Comparison of ENCODE assay signal across 8 cellular contexts in genomic region chr11:10792385-10793068, GRCh38. TPM values are rescaled to one million over a fixed set of nuclear protein-coding genes. Genes with fewer than 3 reads are reported as not detected.
A peak's percentile ranks its signal among the peaks of the same experiment; 100 is the strongest.
DNase-seq lines count a peak whose midpoint lies in the region; ATAC-seq and TF ChIP-seq lines count a peak whose summit lies in the region.

No MANE protein-coding gene starts in this region.

- H3K4me3 ChIP-seq in HL-60 (replicated peaks; ENCODE audit: insufficient read depth, low read length) (no peak overlapping the region), OCI-LY1 (ENCODE audit: low read depth, low read length, poor library complexity, severe bottlenecking) (no peak overlapping the region), esophagus muscularis mucosa (peak overlapping the region; percentile 6 to 42 (median 16))

- peaks cover 19% of the 10 kb centered on the region for H3K36me3 ChIP-seq in OCI-LY1 (ENCODE audit: insufficient read depth, low read length)
- H3K36me3 ChIP-seq in esophagus muscularis mucosa, result peaks cover 7 to 20% (median 17%) of the 10 kb centered on the region in 4 donors

- no peaks in the 10 kb centered on the region for H3K9me3 Mint-ChIP-seq in natural killer cell

- no peak overlapping the region for H3K4me3 Mint-ChIP-seq in natural killer cell

- no peak for TF ChIP-seq EP300 in esophagus muscularis mucosa (IDR thresholded peaks at IDR 0.05)

- H3K9ac ChIP-seq in OCI-LY1 (ENCODE audit: low read length), result no peak overlapping the region

- H3K4me2 ChIP-seq in OCI-LY1 (ENCODE audit: low read length), result peak overlapping the region; percentile 48; the same call in 1 of the 2 replicates

- H3K9me2 ChIP-seq in OCI-LY1 (ENCODE audit: low read depth, low read length), result no peaks in the 10 kb centered on the region

- H3K27me3 ChIP-seq in HL-60 (ENCODE audit: insufficient read depth, poor library complexity, severe bottlenecking) (no peaks in the 10 kb centered on the region), OCI-LY1 (ENCODE audit: insufficient read depth, low read length) (no peaks in the 10 kb centered on the region), esophagus muscularis mucosa (no peaks in the 10 kb centered on the region)

- H2AFZ ChIP-seq in OCI-LY1 (ENCODE audit: low read length), result no peak overlapping the region

- H3K4me1 ChIP-seq in OCI-LY1 (ENCODE audit: insufficient read depth, low read length, severe bottlenecking) (peaks cover 4% of the 10 kb centered on the region), esophagus muscularis mucosa (peaks cover 7 to 9% (median 9%) of the 10 kb centered on the region in 4 donors)

- H3K27me3 Mint-ChIP-seq in natural killer cell (ENCODE audit: low read depth in 2 of 2), result peaks cover 8 to 14% of the 10 kb centered on the region in 2 donors

- peak; percentile 87 for TF ChIP-seq CTCF in HL-60 (IDR thresholded peaks at IDR 0.05; ENCODE audit: insufficient read depth, low read length)
- TF ChIP-seq CTCF in OCI-LY1 (IDR thresholded peaks at IDR 0.05; ENCODE audit: low read length), result peak; percentile 95
- TF ChIP-seq CTCF in esophagus muscularis mucosa (IDR thresholded peaks at IDR 0.05), result peak; percentile 88 to 96 (median 92)
- peak; percentile 96 for TF ChIP-seq CTCF in natural killer cell (IDR thresholded peaks at IDR 0.05)

- peaks cover 21% of the 10 kb centered on the region for H3F3A ChIP-seq in OCI-LY1 (ENCODE audit: insufficient read depth, low read length)

- H4K20me1 ChIP-seq in OCI-LY1 (ENCODE audit: insufficient read depth, low read length), result no peaks in the 10 kb centered on the region

- peak; percentile 95 for ATAC-seq in GM19463 (IDR thresholded peaks at IDR 0.05; ENCODE audit: unreplicated experiment)
- peak; percentile 91 to 97 (median 95) for ATAC-seq in natural killer cell

- H3K27ac ChIP-seq in HL-60 (replicated peaks), result no peak overlapping the region
- H3K27ac ChIP-seq in OCI-LY1 (ENCODE audit: low read depth, low read length, poor library complexity, severe bottlenecking), result no peak overlapping the region
- no peak overlapping the region for H3K27ac ChIP-seq in esophagus muscularis mucosa (replicated peaks in 1 of 4)

- 8% methylated on average over 23 of the region's 24 CpGs for WGBS in esophagus muscularis mucosa

- H3K27ac Mint-ChIP-seq in natural killer cell, result no peak overlapping the region

- intact Hi-C loops in esophagus muscularis mucosa (cut with DNase I), result loop anchor here (2.0 to 5.0 kb wide), 4 partner anchors 120 to 995 kb away; no protein-coding TSS in a partner anchor
- intact Hi-C loops in natural killer cell (cut with micrococcal nuclease), result loop anchor here (1.0 to 5.0 kb wide), 2 partner anchors 230 to 995 kb away; no protein-coding TSS in a partner anchor

- DNase-seq in COLO668 (lab: John Stamatoyannopoulos, UW; ENCODE audit: unreplicated experiment) (peak; percentile 87), HL-60 (ENCODE audit: low read depth in 1 of 2, low spot score in 1 of 2) (peak in 1 of 2 experiments; percentile 87), activated T-cell treated with anti-CD3 and anti-CD28 coated beads for 1 hour (ENCODE audit: low read depth) (peak; percentile 87), esophagus muscularis mucosa (ENCODE audit: extremely low spot score) (peak; percentile 95), natural killer cell (peak; percentile 82)
- peak; percentile 42 to 84 (median 76) for DNase-seq in stimulated activated naive CD4-positive, alpha-beta T cell (lab: John Stamatoyannopoulos, UW)

- H3K9me3 ChIP-seq in OCI-LY1 (ENCODE audit: low read length) (no peaks in the 10 kb centered on the region), esophagus muscularis mucosa (no peaks in the 10 kb centered on the region)

- TF ChIP-seq POLR2A in esophagus muscularis mucosa (IDR thresholded peaks at IDR 0.05; ENCODE audit: low read depth), result no peak

- peaks cover 6% of the 10 kb centered on the region for H3K36me3 Mint-ChIP-seq in natural killer cell

- H3K79me2 ChIP-seq in OCI-LY1 (ENCODE audit: insufficient read depth, low read length), result no peaks in the 10 kb centered on the region

- H3K4me1 Mint-ChIP-seq in natural killer cell, result peaks cover 27 to 28% of the 10 kb centered on the region in 2 donors

RNA-seq across cellular contexts. Expression of gene EIF4G2, which starts 16.2 kb away (rescaled TPM):
- 100 to 1,000 TPM; 508 to 734 (median 592) TPM for total RNA-seq in esophagus muscularis mucosa
- 100 to 1,000 TPM; 718 to 820 (median 751) TPM for total RNA-seq in natural killer cell

RNA-seq across cellular contexts. Expression of gene CTR9, which starts 41.5 kb away (rescaled TPM):
- total RNA-seq in esophagus muscularis mucosa, result 10 to 100 TPM; 17.9 to 26.6 (median 19.4) TPM
- 10 to 100 TPM; 30.6 to 47.3 (median 38.0) TPM for total RNA-seq in natural killer cell

Comparison
In these comparisons a context has a peak if more than half of its experiments do, and no peak if none do; other contexts are left out.
1. H3K4me3 ChIP-seq: peak in esophagus muscularis mucosa (4 of 4); none in HL-60 (single experiment) and OCI-LY1 (single experiment).
2. Peak in every context shown above with its lines, with median percentiles within 50 percentile points of each other: CTCF ChIP-seq.